10 cellular contexts compared by ENCODE assay signal in the genomic region with DNA sequence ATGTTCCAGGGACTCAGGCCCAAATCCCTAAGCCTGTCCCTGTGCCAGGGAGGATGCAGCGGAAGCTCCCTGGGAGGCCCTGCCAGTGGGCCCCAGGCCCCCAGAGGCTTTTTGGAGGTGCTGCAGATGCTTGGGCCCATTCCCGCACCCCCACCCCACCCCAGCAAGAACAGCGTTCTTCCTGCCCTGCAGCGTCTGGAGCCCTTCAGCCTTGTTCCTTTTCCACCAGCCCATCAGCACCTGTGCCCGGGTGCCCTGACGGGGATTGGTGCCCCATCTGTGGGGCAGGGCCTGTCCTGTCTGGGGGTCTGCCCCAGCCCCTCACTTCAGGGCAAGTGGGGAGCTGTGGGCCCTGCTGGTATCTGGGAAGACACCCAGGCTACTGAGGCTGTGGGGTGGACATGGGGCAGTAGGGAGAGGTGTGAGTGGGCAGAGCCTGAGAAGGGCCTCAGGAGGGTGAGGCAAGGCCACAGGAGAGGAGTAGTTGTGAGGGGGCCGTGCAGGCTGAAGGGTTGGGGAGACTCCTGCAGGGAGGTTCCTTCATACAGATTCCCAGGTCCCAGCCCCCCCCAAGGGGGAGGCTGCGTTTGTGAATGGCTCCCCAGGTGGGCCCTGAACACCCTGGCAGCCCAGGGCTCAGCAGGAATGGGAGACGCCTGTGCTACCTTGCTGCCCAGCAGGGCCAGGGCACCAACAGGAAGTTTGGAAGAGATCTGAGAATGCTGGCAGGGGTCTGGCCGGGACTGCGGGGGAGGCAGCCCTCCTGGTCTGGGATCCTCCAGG. TPM values are rescaled to one million over a fixed set of nuclear protein-coding genes. Genes with fewer than 3 reads are reported as not detected.
A peak's percentile ranks its signal among the peaks of the same experiment; 100 is the strongest.
DNase-seq lines count a peak whose midpoint lies in the region; ATAC-seq lines count a peak whose summit lies in the region.
"Had no signal": no experiment of that assay in that cellular context is flagged by ENCODE, and none has a peak within 500 bp of the region (broad histone marks: within the 10 kb centered on the region; RNA-seq: fewer than 3 reads in every experiment).

No MANE protein-coding gene starts in this region.

- peaks cover 27% of the 10 kb centered on the region for H3K36me3 Mint-ChIP-seq in T-helper 2 cell treated with Interferon-gamma antibody and Interleukin-4, amounts not matched to agents 5 μg/mL and 100 μg/mL, for 36 hours (ENCODE audit: low read depth)

- no peak for ATAC-seq in activated CD4-positive, CD25-positive, alpha-beta regulatory T cell treated with anti-CD3 and anti-CD28 coated beads, Interleukin-2, amount 50 U/mL, for 24 hours
- ATAC-seq in left ventricle myocardium superior (no peak), sciatic nerve (no peak), GM18517 (IDR thresholded peaks at IDR 0.05; ENCODE audit: unreplicated experiment) (no peak)

- H3K9me3 Mint-ChIP-seq in T-helper 2 cell treated with Interferon-gamma antibody and Interleukin-4, amounts not matched to agents 5 μg/mL and 100 μg/mL, for 36 hours: no peaks in the 10 kb centered on the region

- H3K27ac Mint-ChIP-seq in T-helper 2 cell treated with Interferon-gamma antibody and Interleukin-4, amounts not matched to agents 5 μg/mL and 100 μg/mL, for 36 hours: peak overlapping the region; percentile 66

- peak overlapping the region; percentile 90 for H3K4me3 Mint-ChIP-seq in T-helper 2 cell treated with Interferon-gamma antibody and Interleukin-4, amounts not matched to agents 5 μg/mL and 100 μg/mL, for 36 hours

- peaks cover 24% of the 10 kb centered on the region for H3K4me1 Mint-ChIP-seq in T-helper 2 cell treated with Interferon-gamma antibody and Interleukin-4, amounts not matched to agents 5 μg/mL and 100 μg/mL, for 36 hours (ENCODE audit: low read depth)

- no peaks in the 10 kb centered on the region for H3K27me3 Mint-ChIP-seq in T-helper 2 cell treated with Interferon-gamma antibody and Interleukin-4, amounts not matched to agents 5 μg/mL and 100 μg/mL, for 36 hours (ENCODE audit: low read depth)

- intact Hi-C loops in left ventricle myocardium superior (cut with micrococcal nuclease) (no loop called here), sciatic nerve (cut with DNase I) (no loop called here)

- peak; percentile 25 for DNase-seq in activated CD4-positive, CD25-positive, alpha-beta regulatory T cell treated with anti-CD3 and anti-CD28 coated beads, Interleukin-2, amount 50 U/mL, for 72 hours
- DNase-seq in T-helper 2 cell treated with Interferon-gamma antibody and Interleukin-4, amounts not matched to agents 5 μg/mL and 100 μg/mL, for 36 hours (ENCODE audit: low spot score): no peak
- peak; percentile 19 for DNase-seq in left ventricle myocardium superior
- peak; percentile 57 for DNase-seq in sciatic nerve (ENCODE audit: low spot score)
- DNase-seq in NCI-H1048 (lab: John Stamatoyannopoulos, UW): no peak
- no peak for DNase-seq in nucleus accumbens (lab: John Stamatoyannopoulos, UW)
- DNase-seq: activated gamma-delta T cell, NCI-H2081 treated with DMSO at 0.1 percent for 48 hours had no signal

RNA-seq across cellular contexts. Expression of a gene that starts 2.4 kb away (rescaled TPM):
- 105 TPM for total RNA-seq in left ventricle myocardium superior
- 38.8 TPM for total RNA-seq in sciatic nerve

RNA-seq across cellular contexts. Expression of a gene that starts 10.6 kb away (rescaled TPM):
- 13.2 TPM for total RNA-seq in left ventricle myocardium superior
- 4.5 TPM for total RNA-seq in sciatic nerve

RNA-seq across cellular contexts. Expression of a gene that starts 12.9 kb away (rescaled TPM):
- total RNA-seq in left ventricle myocardium superior (5.1 TPM), sciatic nerve (30.7 TPM)

RNA-seq across cellular contexts. Expression of a gene that starts 15.8 kb away (rescaled TPM):
- total RNA-seq in left ventricle myocardium superior (51.2 TPM), sciatic nerve (37.2 TPM)

RNA-seq across cellular contexts. Expression of a gene that starts 54.6 kb away (rescaled TPM):
- total RNA-seq in left ventricle myocardium superior (2.1 TPM), sciatic nerve (3.2 TPM)

Comparison
In these comparisons a context has a peak if more than half of its experiments do, and no peak if none do; other contexts are left out.
1. DNase-seq: peak in activated CD4-positive, CD25-positive, alpha-beta regulatory T cell treated with anti-CD3 and anti-CD28 coated beads, Interleukin-2, amount 50 U/mL, for 72 hours (single experiment), left ventricle myocardium superior (single experiment) and sciatic nerve (single experiment); none in T-helper 2 cell treated with Interferon-gamma antibody and Interleukin-4, amounts not matched to agents 5 μg/mL and 100 μg/mL, for 36 hours (single experiment), NCI-H1048 (single experiment) and nucleus accumbens (0 of 56).